Comparison of ENCODE assay signal across 16 cellular contexts in the genomic region with DNA sequence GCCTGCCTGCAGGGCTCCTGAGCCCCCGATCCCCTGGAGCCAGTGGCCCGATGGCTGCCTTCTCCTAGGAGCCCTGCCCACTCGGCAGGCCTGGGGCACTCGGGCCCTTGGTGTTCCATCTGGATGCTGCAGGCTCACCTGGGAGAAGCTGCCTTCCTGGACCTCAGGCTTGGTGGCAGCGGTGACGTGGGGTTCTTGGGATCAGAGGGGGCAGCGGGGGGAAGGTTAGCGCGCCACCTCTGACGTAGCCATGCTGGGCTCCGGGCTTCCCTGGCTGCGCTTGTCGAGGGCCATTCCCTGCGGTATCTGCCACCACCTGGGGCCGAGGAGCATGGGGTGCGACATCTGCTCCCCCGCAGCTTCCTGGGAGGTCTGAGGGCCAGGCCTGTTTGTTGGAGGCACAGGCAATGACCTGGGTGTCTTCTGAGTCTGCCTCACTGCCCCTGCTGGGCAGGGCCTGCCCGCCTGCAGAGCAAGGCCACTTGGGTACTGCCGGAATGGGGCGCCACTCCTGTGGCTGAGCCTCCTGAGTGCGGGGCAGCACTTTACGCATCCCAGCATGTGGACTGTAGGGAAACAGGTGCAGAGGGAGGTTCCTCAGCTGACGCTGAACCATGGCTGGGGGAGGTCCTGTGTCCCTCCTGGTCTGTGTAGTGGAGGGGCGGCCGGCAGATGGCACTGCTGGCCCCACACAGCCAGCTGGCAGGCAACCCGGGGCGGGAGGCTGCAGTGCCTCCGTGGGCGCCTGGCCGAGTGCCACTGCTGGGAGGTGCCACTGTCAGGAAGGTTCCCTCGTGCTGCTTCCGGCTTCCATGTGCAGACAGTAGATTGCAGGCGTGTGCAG. TPM values are rescaled to one million over a fixed set of nuclear protein-coding genes. Genes with fewer than 3 reads are reported as not detected.
DNase-seq lines count a peak whose midpoint lies in the region; ATAC-seq and TF ChIP-seq lines count a peak whose summit lies in the region.
"Had no signal": no experiment of that assay in that cellular context is flagged by ENCODE, and none has a peak within 500 bp of the region (broad histone marks: within the 10 kb centered on the region; RNA-seq: fewer than 3 reads in every experiment).

No MANE protein-coding gene starts in this region.

- H3K36me3 ChIP-seq in GM23338 (ENCODE audit: insufficient read depth): no peaks in the 10 kb centered on the region

- no peaks in the 10 kb centered on the region for H3F3A ChIP-seq in GM23338 (replicated peaks; ENCODE audit: low read depth)

- H3K4me2 ChIP-seq in GM23338: no peak overlapping the region
- H3K4me2 ChIP-seq: hepatocyte had no signal

- H3K4me3 Mint-ChIP-seq in GM23338: no peak overlapping the region
- H3K4me3 Mint-ChIP-seq: brain, IgD-negative memory B cell had no signal

- in situ Hi-C loops in SK-MEL-5 (cut with HindIII; ENCODE audit: low pct_unique_long_range_greater_than_20kb, low sequenced_read_pairs): no loop called here

- H3K79me2 ChIP-seq in GM23338 (replicated peaks; ENCODE audit: insufficient read depth): peaks cover 39% of the 10 kb centered on the region

- no peaks in the 10 kb centered on the region for H3K4me1 ChIP-seq in GM23338 (ENCODE audit: insufficient read depth)
- H3K4me1 ChIP-seq: HAP-1 had no signal

- H3K27me3 ChIP-seq in GM23338 (ENCODE audit: insufficient read depth): no peaks in the 10 kb centered on the region
- H3K27me3 ChIP-seq: hepatocyte had no signal

- no peak overlapping the region for H2AFZ ChIP-seq in GM23338
- H2AFZ ChIP-seq: hepatocyte had no signal

- no peak overlapping the region for H3K4me3 ChIP-seq in GM23338
- H3K4me3 ChIP-seq: HAP-1, hepatocyte had no signal

- H3K27ac ChIP-seq in GM23338 (ENCODE audit: low read depth): no peak overlapping the region
- H3K27ac ChIP-seq: hepatocyte had no signal

- DNase-seq in AG20443 (ENCODE audit: low spot score) (peak; percentile 64), GM23338 (ENCODE audit: low spot score) (no peak), SK-MEL-5 (ENCODE audit: low read depth, low spot score) (peak; percentile 52), left lobe of liver (ENCODE audit: low spot score) (peak; percentile 66), globus pallidus (ENCODE audit: low spot score) (no peak)
- no peak for DNase-seq in activated naive CD4-positive, alpha-beta T cell treated with Interleukin-2 at 50 U/mL for 16 hours
- DNase-seq: activated CD4-positive, CD25-positive, alpha-beta regulatory T cell treated with anti-CD3 and anti-CD28 coated beads, Interleukin-2, amount 50 U/mL, for 72 hours; Calu3; NCI-H187 treated with DMSO at 0.1 percent for 48 hours; SIG-M5 had no signal

- H3K9me3 Mint-ChIP-seq in GM23338: no peaks in the 10 kb centered on the region
- H3K9me3 Mint-ChIP-seq: IgD-negative memory B cell had no signal

- peaks cover 20% of the 10 kb centered on the region for H3K36me3 Mint-ChIP-seq in GM23338 (ENCODE audit: low read depth)

- TF ChIP-seq CTCF in GM23338 (conservative IDR thresholded peaks at IDR 0.05; ENCODE audit: low read depth in 2 of 2): peak in 1 of 2 experiments; percentile 34; a peak in 2 of 4 replicates

- H3K9me2 ChIP-seq in GM23338 (ENCODE audit: insufficient read depth): no peaks in the 10 kb centered on the region

- no peak overlapping the region for H3K27ac Mint-ChIP-seq in GM23338
- H3K27ac Mint-ChIP-seq: brain, IgD-negative memory B cell had no signal

- H3K27me3 Mint-ChIP-seq in GM23338 (ENCODE audit: insufficient read depth, low read depth, poor library complexity): peaks cover 4% of the 10 kb centered on the region
- H3K27me3 Mint-ChIP-seq: brain, IgD-negative memory B cell had no signal

- peaks cover 32% of the 10 kb centered on the region for H4K20me1 ChIP-seq in GM23338 (replicated peaks; ENCODE audit: insufficient read depth)

- peaks cover 6% of the 10 kb centered on the region; the same call in 2 of the 3 replicates for H3K4me1 Mint-ChIP-seq in GM23338
- H3K4me1 Mint-ChIP-seq: brain had no signal

- ATAC-seq in GM23338 (peak; percentile 24), left lobe of liver (peak; percentile 81), GM19395 (IDR thresholded peaks at IDR 0.05; ENCODE audit: unreplicated experiment) (no peak), GM19463 (IDR thresholded peaks at IDR 0.05; ENCODE audit: unreplicated experiment) (no peak)

TF ChIP-seq in GM23338, 12 proteins besides CTCF, POLR2A, EP300 and RAD21 (continues in another document):
- TF ChIP-seq NANOG (IDR thresholded peaks at IDR 0.05; ENCODE audit: borderline replicate concordance) (no peak), POLR2AphosphoS5 (IDR thresholded peaks at IDR 0.05; ENCODE audit: low read depth) (no peak; the same call in 1 of the 2 replicates), EZH2phosphoT487 (IDR thresholded peaks at IDR 0.05; ENCODE audit: unreplicated experiment) (no peak), CREB1 (CRISPR knock-in tag; IDR thresholded peaks at IDR 0.05; ENCODE audit: low read depth) (no peak), STAT1 (IDR thresholded peaks at IDR 0.05; ENCODE audit: unreplicated experiment) (no peak), ZNF331 (CRISPR knock-in tag; IDR thresholded peaks at IDR 0.05; ENCODE audit: low read depth) (no peak), ZNF114 (CRISPR knock-in tag; IDR thresholded peaks at IDR 0.05) (no peak)
- TF ChIP-seq, protein P1, sequence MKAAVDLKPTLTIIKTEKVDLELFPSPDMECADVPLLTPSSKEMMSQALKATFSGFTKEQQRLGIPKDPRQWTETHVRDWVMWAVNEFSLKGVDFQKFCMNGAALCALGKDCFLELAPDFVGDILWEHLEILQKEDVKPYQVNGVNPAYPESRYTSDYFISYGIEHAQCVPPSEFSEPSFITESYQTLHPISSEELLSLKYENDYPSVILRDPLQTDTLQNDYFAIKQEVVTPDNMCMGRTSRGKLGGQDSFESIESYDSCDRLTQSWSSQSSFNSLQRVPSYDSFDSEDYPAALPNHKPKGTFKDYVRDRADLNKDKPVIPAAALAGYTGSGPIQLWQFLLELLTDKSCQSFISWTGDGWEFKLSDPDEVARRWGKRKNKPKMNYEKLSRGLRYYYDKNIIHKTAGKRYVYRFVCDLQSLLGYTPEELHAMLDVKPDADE (IDR thresholded peaks at IDR 0.05): no peak

RNA-seq across cellular contexts. Expression of a gene that starts 20.3 kb away (rescaled TPM):
- 104 and 126 TPM in 2 replicates for total RNA-seq in GM23338 (2014; rRNA removed; shearing (Covaris generic))
- polyA plus RNA-seq in GM23338 (2016; fragmentation: Nextera tagmentation; extraction: Ambion mirVana): 53.3 and 63.2 TPM in 2 replicates
- total RNA-seq in SK-MEL-5 (2014; rRNA removed; shearing (Covaris generic)): 36.3 and 43.5 TPM in 2 replicates
- 73.8 and 102 TPM in 2 replicates for polyA plus RNA-seq in SK-MEL-5 (2015; cell fraction: cytosol; rRNA removed)
- 603 and 637 TPM in 2 replicates for polyA plus RNA-seq in SK-MEL-5 (2015; cell fraction: nucleus; rRNA removed)
- 39.2 TPM for total RNA-seq in left lobe of liver

RNA-seq across cellular contexts. Expression of a gene that starts 34.7 kb away (rescaled TPM):
- total RNA-seq in GM23338 (2014; rRNA removed; shearing (Covaris generic)): 3.4 and 5.0 TPM in 2 replicates
- 9.6 and 12.3 TPM in 2 replicates for polyA plus RNA-seq in GM23338 (2016; fragmentation: Nextera tagmentation; extraction: Ambion mirVana)
- total RNA-seq in SK-MEL-5 (2014; rRNA removed; shearing (Covaris generic)): 0.80 and 0.87 TPM in 2 replicates
- 5.5 and 6.7 TPM in 2 replicates for polyA plus RNA-seq in SK-MEL-5 (2015; cell fraction: cytosol; rRNA removed)
- 1.2 and 3.5 TPM in 2 replicates for polyA plus RNA-seq in SK-MEL-5 (2015; cell fraction: nucleus; rRNA removed)
- 23.8 TPM for total RNA-seq in left lobe of liver

RNA-seq across cellular contexts. Expression of a gene that starts 41.6 kb away (rescaled TPM):
- 0.21 and 0.54 TPM in 2 replicates for total RNA-seq in GM23338 (2014; rRNA removed; shearing (Covaris generic))
- polyA plus RNA-seq in GM23338 (2016; fragmentation: Nextera tagmentation; extraction: Ambion mirVana): 0.10 and 0.21 TPM in 2 replicates
- total RNA-seq in SK-MEL-5 (2014; rRNA removed; shearing (Covaris generic)): 0.26 and 0.32 TPM in 2 replicates
- polyA plus RNA-seq in SK-MEL-5 (2015; cell fraction: cytosol; rRNA removed): 0.21 and 0.27 TPM in 2 replicates
- 6.2 and 7.9 TPM in 2 replicates for polyA plus RNA-seq in SK-MEL-5 (2015; cell fraction: nucleus; rRNA removed)
- 1.3 TPM for total RNA-seq in left lobe of liver
- total RNA-seq: hepatocyte had no signal

RNA-seq across cellular contexts. Expression of a gene that starts 46.8 kb away (rescaled TPM):
- total RNA-seq in GM23338 (2014; rRNA removed; shearing (Covaris generic)): 0.80 and 7.7 TPM in 2 replicates
- polyA plus RNA-seq in GM23338 (2016; fragmentation: Nextera tagmentation; extraction: Ambion mirVana): 8.4 and 13.2 TPM in 2 replicates
- not detected in 2 replicates for total RNA-seq in SK-MEL-5 (2014; rRNA removed; shearing (Covaris generic))
- not detected in 2 replicates for polyA plus RNA-seq in SK-MEL-5 (2015; cell fraction: cytosol; rRNA removed)
- polyA plus RNA-seq in SK-MEL-5 (2015; cell fraction: nucleus; rRNA removed): 2.3 TPM in 1 of 2 replicates, not detected in the other
- 3.2 TPM for total RNA-seq in left lobe of liver

RNA-seq across cellular contexts. Expression of a gene that starts 51.1 kb away (rescaled TPM):
- total RNA-seq in GM23338 (2014; rRNA removed; shearing (Covaris generic)): 3.9 and 16.3 TPM in 2 replicates
- 4.1 and 5.9 TPM in 2 replicates for polyA plus RNA-seq in GM23338 (2016; fragmentation: Nextera tagmentation; extraction: Ambion mirVana)
- 15.1 and 18.6 TPM in 2 replicates for total RNA-seq in SK-MEL-5 (2014; rRNA removed; shearing (Covaris generic))
- polyA plus RNA-seq in SK-MEL-5 (2015; cell fraction: cytosol; rRNA removed): 30.3 and 41.5 TPM in 2 replicates
- 119 and 148 TPM in 2 replicates for polyA plus RNA-seq in SK-MEL-5 (2015; cell fraction: nucleus; rRNA removed)
- total RNA-seq in left lobe of liver: 10.6 TPM

Comparison
In these comparisons a context has a peak if more than half of its experiments do, and no peak if none do; other contexts are left out.
1. DNase-seq: peak in AG20443 (single experiment), SK-MEL-5 (single experiment) and left lobe of liver (single experiment); none in GM23338 (single experiment), activated naive CD4-positive, alpha-beta T cell treated with Interleukin-2 at 50 U/mL for 16 hours (single experiment) and globus pallidus (single experiment).
2. ATAC-seq: peak in GM23338 (single experiment) and left lobe of liver (single experiment); none in GM19395 (single experiment) and GM19463 (single experiment).